Comparison of ENCODE assay signal across 1 cellular context in the genomic region with DNA sequence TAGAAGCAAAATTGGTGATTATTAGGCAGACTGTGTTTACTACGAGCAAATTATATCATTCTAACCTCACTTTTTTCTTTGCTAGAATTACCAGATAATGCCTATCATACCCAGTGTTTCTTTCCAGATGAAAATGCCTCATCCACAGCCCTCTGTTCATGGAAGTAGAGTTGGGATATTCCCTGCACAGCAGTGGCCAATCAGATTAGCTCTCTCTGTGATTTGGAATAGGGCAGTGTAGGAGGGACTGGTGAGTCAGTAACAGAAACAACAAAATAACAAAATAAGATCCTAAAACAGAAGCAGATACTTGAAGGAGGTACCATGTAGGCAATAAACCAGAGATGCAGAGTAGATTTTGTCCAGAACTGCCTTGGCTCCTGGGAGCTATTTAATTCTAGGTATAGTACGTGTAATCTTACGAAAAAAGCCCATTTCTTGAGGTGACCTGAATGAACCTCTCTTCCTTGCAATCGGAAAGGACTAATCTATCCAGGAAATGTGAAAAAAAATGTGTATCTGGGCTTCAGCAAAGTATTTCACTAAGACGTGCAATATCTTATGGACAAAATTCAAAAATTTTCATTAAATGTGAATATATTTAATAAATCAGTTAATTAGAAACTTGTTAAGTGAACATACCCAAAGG.
TF ChIP-seq lines count a peak whose summit lies in the region.

No MANE protein-coding gene starts in this region.

TF ChIP-seq in H1, 55 proteins besides CTCF, POLR2A, EP300 and RAD21 (continued from another document):
- TF ChIP-seq, protein P1, sequence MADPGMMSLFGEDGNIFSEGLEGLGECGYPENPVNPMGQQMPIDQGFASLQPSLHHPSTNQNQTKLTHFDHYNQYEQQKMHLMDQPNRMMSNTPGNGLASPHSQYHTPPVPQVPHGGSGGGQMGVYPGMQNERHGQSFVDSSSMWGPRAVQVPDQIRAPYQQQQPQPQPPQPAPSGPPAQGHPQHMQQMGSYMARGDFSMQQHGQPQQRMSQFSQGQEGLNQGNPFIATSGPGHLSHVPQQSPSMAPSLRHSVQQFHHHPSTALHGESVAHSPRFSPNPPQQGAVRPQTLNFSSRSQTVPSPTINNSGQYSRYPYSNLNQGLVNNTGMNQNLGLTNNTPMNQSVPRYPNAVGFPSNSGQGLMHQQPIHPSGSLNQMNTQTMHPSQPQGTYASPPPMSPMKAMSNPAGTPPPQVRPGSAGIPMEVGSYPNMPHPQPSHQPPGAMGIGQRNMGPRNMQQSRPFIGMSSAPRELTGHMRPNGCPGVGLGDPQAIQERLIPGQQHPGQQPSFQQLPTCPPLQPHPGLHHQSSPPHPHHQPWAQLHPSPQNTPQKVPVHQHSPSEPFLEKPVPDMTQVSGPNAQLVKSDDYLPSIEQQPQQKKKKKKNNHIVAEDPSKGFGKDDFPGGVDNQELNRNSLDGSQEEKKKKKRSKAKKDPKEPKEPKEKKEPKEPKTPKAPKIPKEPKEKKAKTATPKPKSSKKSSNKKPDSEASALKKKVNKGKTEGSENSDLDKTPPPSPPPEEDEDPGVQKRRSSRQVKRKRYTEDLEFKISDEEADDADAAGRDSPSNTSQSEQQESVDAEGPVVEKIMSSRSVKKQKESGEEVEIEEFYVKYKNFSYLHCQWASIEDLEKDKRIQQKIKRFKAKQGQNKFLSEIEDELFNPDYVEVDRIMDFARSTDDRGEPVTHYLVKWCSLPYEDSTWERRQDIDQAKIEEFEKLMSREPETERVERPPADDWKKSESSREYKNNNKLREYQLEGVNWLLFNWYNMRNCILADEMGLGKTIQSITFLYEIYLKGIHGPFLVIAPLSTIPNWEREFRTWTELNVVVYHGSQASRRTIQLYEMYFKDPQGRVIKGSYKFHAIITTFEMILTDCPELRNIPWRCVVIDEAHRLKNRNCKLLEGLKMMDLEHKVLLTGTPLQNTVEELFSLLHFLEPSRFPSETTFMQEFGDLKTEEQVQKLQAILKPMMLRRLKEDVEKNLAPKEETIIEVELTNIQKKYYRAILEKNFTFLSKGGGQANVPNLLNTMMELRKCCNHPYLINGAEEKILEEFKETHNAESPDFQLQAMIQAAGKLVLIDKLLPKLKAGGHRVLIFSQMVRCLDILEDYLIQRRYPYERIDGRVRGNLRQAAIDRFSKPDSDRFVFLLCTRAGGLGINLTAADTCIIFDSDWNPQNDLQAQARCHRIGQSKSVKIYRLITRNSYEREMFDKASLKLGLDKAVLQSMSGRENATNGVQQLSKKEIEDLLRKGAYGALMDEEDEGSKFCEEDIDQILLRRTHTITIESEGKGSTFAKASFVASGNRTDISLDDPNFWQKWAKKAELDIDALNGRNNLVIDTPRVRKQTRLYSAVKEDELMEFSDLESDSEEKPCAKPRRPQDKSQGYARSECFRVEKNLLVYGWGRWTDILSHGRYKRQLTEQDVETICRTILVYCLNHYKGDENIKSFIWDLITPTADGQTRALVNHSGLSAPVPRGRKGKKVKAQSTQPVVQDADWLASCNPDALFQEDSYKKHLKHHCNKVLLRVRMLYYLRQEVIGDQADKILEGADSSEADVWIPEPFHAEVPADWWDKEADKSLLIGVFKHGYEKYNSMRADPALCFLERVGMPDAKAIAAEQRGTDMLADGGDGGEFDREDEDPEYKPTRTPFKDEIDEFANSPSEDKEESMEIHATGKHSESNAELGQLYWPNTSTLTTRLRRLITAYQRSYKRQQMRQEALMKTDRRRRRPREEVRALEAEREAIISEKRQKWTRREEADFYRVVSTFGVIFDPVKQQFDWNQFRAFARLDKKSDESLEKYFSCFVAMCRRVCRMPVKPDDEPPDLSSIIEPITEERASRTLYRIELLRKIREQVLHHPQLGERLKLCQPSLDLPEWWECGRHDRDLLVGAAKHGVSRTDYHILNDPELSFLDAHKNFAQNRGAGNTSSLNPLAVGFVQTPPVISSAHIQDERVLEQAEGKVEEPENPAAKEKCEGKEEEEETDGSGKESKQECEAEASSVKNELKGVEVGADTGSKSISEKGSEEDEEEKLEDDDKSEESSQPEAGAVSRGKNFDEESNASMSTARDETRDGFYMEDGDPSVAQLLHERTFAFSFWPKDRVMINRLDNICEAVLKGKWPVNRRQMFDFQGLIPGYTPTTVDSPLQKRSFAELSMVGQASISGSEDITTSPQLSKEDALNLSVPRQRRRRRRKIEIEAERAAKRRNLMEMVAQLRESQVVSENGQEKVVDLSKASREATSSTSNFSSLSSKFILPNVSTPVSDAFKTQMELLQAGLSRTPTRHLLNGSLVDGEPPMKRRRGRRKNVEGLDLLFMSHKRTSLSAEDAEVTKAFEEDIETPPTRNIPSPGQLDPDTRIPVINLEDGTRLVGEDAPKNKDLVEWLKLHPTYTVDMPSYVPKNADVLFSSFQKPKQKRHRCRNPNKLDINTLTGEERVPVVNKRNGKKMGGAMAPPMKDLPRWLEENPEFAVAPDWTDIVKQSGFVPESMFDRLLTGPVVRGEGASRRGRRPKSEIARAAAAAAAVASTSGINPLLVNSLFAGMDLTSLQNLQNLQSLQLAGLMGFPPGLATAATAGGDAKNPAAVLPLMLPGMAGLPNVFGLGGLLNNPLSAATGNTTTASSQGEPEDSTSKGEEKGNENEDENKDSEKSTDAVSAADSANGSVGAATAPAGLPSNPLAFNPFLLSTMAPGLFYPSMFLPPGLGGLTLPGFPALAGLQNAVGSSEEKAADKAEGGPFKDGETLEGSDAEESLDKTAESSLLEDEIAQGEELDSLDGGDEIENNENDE (IDR thresholded peaks at IDR 0.05; ENCODE audit: insufficient replicate concordance, low read length) = no peak
- TF ChIP-seq CEBPB (IDR thresholded peaks at IDR 0.05; ENCODE audit: low read depth, low read length) (no peak), TAF7 (optimal IDR thresholded peaks at IDR 0.05; ENCODE audit: borderline replicate concordance, low read depth, low read length) (no peak), SIN3A (conservative IDR thresholded peaks at IDR 0.05 in 1 of 2, IDR thresholded peaks at IDR 0.05 in 1 of 2; ENCODE audit: low read depth in 1 of 2, low read length in 2 of 2) (no peak), BCL11A (IDR thresholded peaks at IDR 0.05; ENCODE audit: low read depth in 2 of 2, low read length in 2 of 2) (no peak), KDM1A (IDR thresholded peaks at IDR 0.05; ENCODE audit: borderline replicate concordance, low read length) (no peak), RFX5 (IDR thresholded peaks at IDR 0.05; ENCODE audit: borderline replicate concordance, low read depth, low read length) (no peak), PHF8 (conservative IDR thresholded peaks at IDR 0.05; ENCODE audit: low read depth, low read length) (no peak), SP4 (IDR thresholded peaks at IDR 0.05; ENCODE audit: low read length) (no peak), ZNF274 (IDR thresholded peaks at IDR 0.05; ENCODE audit: borderline replicate concordance, extremely low read depth, low read length) (no peak), TEAD4 (IDR thresholded peaks at IDR 0.05; ENCODE audit: low read depth, low read length) (no peak), CHD2 (IDR thresholded peaks at IDR 0.05; ENCODE audit: low read length) (no peak), NRF1 (IDR thresholded peaks at IDR 0.05; ENCODE audit: low read depth, low read length) (no peak), BRCA1 (IDR thresholded peaks at IDR 0.05; ENCODE audit: low read depth, low read length) (no peak), SAP30 (IDR thresholded peaks at IDR 0.05; ENCODE audit: insufficient read depth, insufficient replicate concordance, low read length) (no peak), RNF2 (IDR thresholded peaks at IDR 0.05; ENCODE audit: borderline replicate concordance, low read depth, low read length, missing control alignments, poor library complexity, severe bottlenecking) (no peak)
- TF ChIP-seq, protein P2, sequence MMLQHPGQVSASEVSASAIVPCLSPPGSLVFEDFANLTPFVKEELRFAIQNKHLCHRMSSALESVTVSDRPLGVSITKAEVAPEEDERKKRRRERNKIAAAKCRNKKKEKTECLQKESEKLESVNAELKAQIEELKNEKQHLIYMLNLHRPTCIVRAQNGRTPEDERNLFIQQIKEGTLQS (IDR thresholded peaks at IDR 0.05; ENCODE audit: insufficient read depth, low read depth, low read length) = no peak
TF ChIP-seq in H1: peak in this region for 0.
